In the genomic region with DNA sequence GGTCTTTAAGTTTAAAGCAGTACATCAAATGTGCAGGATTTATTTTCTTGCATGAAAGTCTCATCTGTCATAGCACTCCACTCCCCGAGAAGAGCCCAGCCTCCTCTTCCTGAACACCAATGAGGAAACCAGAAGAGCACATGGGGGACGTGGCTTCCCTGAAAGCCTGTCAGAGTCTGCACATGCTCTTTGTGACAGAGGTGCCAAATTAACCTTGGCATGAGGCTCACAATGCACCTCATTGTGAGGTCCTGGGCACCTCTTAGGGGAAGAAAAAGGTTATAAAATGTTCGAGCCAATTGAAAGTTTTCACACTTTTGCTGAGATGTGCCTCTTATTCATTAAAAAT, we compare ENCODE assay signal across 8 cellular contexts.
A peak's percentile ranks its signal among the peaks of the same experiment; 100 is the strongest.
DNase-seq lines count a peak whose midpoint lies in the region; ATAC-seq and TF ChIP-seq lines count a peak whose summit lies in the region.

No MANE protein-coding gene starts in this region.

- H3K27me3 ChIP-seq in WERI-Rb-1 (ENCODE audit: insufficient read depth, low read depth, severe bottlenecking) (no peaks in the 10 kb centered on the region), rectal smooth muscle tissue (ENCODE audit: control insufficient read depth, insufficient read depth, low read length) (no peaks in the 10 kb centered on the region)

- TF ChIP-seq CTCF in WERI-Rb-1 (IDR thresholded peaks at IDR 0.05; ENCODE audit: low read depth, low read length), result no peak

- H3K9me3 ChIP-seq in WERI-Rb-1 (ENCODE audit: severe bottlenecking), result no peaks in the 10 kb centered on the region

- H3K27ac ChIP-seq in WERI-Rb-1, result no peak overlapping the region
- no peak overlapping the region for H3K27ac ChIP-seq in rectal smooth muscle tissue (ENCODE audit: low read depth, low read length)

- DNase-seq in activated T-cell treated with anti-CD3 and anti-CD28 coated beads, Interleukin-2, amount 50 U/mL, for 48 hours, result peak; percentile 26 to 31
- no peak for DNase-seq in activated T-cell treated with anti-CD3 and anti-CD28 coated beads for 4 hours
- DNase-seq in NCI-H146 (lab: John Stamatoyannopoulos, UW), result peak; percentile 79
- DNase-seq in WERI-Rb-1, result peak; percentile 44
- peak; percentile 72 for DNase-seq in Right ventricle myocardium inferior (ENCODE audit: missing footprints)

- peaks cover 8% of the 10 kb centered on the region for H3K4me1 ChIP-seq in rectal smooth muscle tissue (ENCODE audit: control insufficient read depth, insufficient read depth, low read length)

- no peak overlapping the region for H3K9ac ChIP-seq in rectal smooth muscle tissue (ENCODE audit: low read length)

- H3K4me3 ChIP-seq in WERI-Rb-1 (ENCODE audit: low read depth, low read length) (peak overlapping the region; percentile 81), rectal smooth muscle tissue (ENCODE audit: low read length) (peak overlapping the region; percentile 71)

- H3K36me3 ChIP-seq in WERI-Rb-1, result no peaks in the 10 kb centered on the region
- H3K36me3 ChIP-seq in rectal smooth muscle tissue (ENCODE audit: control insufficient read depth, insufficient read depth, low read length), result no peaks in the 10 kb centered on the region

- ATAC-seq in Right ventricle myocardium inferior (peak; percentile 97), HG03095 (IDR thresholded peaks at IDR 0.05; ENCODE audit: unreplicated experiment) (no peak), HG03565 (IDR thresholded peaks at IDR 0.05; ENCODE audit: unreplicated experiment) (no peak)

- intact Hi-C loops in Right ventricle myocardium inferior (cut with DNase I), result loop anchor here (2.0 to 5.0 kb wide), 4 partner anchors 34 to 134 kb away; no protein-coding TSS in a partner anchor
